8 cellular contexts compared by ENCODE assay signal in genomic region chr15:68114356-68114755, GRCh38.
DNase-seq lines count a peak whose midpoint lies in the region; ATAC-seq and TF ChIP-seq lines count a peak whose summit lies in the region.

No MANE protein-coding gene starts in this region.

- H3K4me3 ChIP-seq in BJ (ENCODE audit: low read depth, low read length) (peak overlapping the region; percentile 33), Loucy (ENCODE audit: low read length, poor library complexity, severe bottlenecking) (peak overlapping the region; percentile 70), muscle layer of duodenum (ENCODE audit: low read depth in 1 of 2, low read length in 2 of 2) (peak overlapping the region; percentile 30 to 50)

- H3K36me3 Mint-ChIP-seq in central memory CD8-positive, alpha-beta T cell (ENCODE audit: insufficient read depth): peaks cover 6% of the 10 kb centered on the region

- peak overlapping the region; percentile 53 for H3K9ac ChIP-seq in Loucy (ENCODE audit: low read depth, low read length, poor library complexity, severe bottlenecking)

- H3K9me2 ChIP-seq in Loucy (replicated peaks; ENCODE audit: low read depth, low read length): no peaks in the 10 kb centered on the region

- CTCF ChIA-PET in BJ (lab: Yijun Ruan, JAX): interaction anchor here (0.6 to 0.7 kb wide), 2 partner anchors 10 to 1238 kb away, joined by 3 read pairs; no protein-coding TSS in a partner anchor

- H3K36me3 ChIP-seq in BJ (ENCODE audit: control insufficient read depth, insufficient read depth, low read length) (no peaks in the 10 kb centered on the region), Loucy (ENCODE audit: insufficient read depth, low read length) (no peaks in the 10 kb centered on the region; the same call in 1 of the 2 replicates), muscle layer of duodenum (ENCODE audit: control insufficient read depth in 1 of 2, insufficient read depth in 2 of 2, low read length in 2 of 2) (no peaks in the 10 kb centered on the region)

- H3K27me3 Mint-ChIP-seq in central memory CD8-positive, alpha-beta T cell: no peaks in the 10 kb centered on the region

- DNase-seq in BJ (ENCODE audit: low read depth) (no peak), COR-L47 (lab: John Stamatoyannopoulos, UW) (no peak), retina (no peak), epidermal melanocyte (ENCODE audit: insufficient read length, low spot score) (no peak)
- no peak for DNase-seq in central memory CD8-positive, alpha-beta T cell (ENCODE audit: low spot score in 2 of 2)

- peak overlapping the region; percentile 61 for H3K27ac Mint-ChIP-seq in central memory CD8-positive, alpha-beta T cell (ENCODE audit: low read depth)

- peaks cover 74% of the 10 kb centered on the region for H3K4me1 Mint-ChIP-seq in central memory CD8-positive, alpha-beta T cell

- H3K4me1 ChIP-seq in Loucy (ENCODE audit: insufficient read depth, low read length, poor library complexity, severe bottlenecking) (peaks cover 30% of the 10 kb centered on the region), muscle layer of duodenum (ENCODE audit: control insufficient read depth in 1 of 2, insufficient read depth in 2 of 2, low read length in 2 of 2) (peaks cover 10 to 14% of the 10 kb centered on the region in 2 donors)

- peaks cover 33% of the 10 kb centered on the region for H4K20me1 ChIP-seq in Loucy (ENCODE audit: insufficient read depth, low read length, poor library complexity, severe bottlenecking)

- peak overlapping the region; percentile 72 for H3K4me2 ChIP-seq in Loucy (ENCODE audit: low read depth, low read length, poor library complexity, severe bottlenecking)

- no peak for ATAC-seq in central memory CD8-positive, alpha-beta T cell (replicated peaks; ENCODE audit: extremely low read depth, poor library complexity, severe bottlenecking)
- no peak for ATAC-seq in GM18867 (IDR thresholded peaks at IDR 0.05; ENCODE audit: unreplicated experiment)

- no peaks in the 10 kb centered on the region for H3K9me3 Mint-ChIP-seq in central memory CD8-positive, alpha-beta T cell

- H3K9me3 ChIP-seq in Loucy (ENCODE audit: insufficient read depth, low read depth, low read length): no peaks in the 10 kb centered on the region
- no peaks in the 10 kb centered on the region for H3K9me3 ChIP-seq in muscle layer of duodenum (ENCODE audit: control insufficient read depth in 1 of 2, low read length in 2 of 2)

- no peak for TF ChIP-seq CTCF in BJ (IDR thresholded peaks at IDR 0.05; ENCODE audit: insufficient read depth, low read depth, low read length)
- TF ChIP-seq CTCF in Loucy (conservative IDR thresholded peaks at IDR 0.05; ENCODE audit: low read length): no peak

- H3F3A ChIP-seq in Loucy (ENCODE audit: low read depth): no peaks in the 10 kb centered on the region

- H3K27ac ChIP-seq in muscle layer of duodenum (ENCODE audit: low read length): peak overlapping the region; percentile 28

- peaks cover 95% of the 10 kb centered on the region for H3K79me2 ChIP-seq in Loucy (ENCODE audit: insufficient read depth, low read length)

- no peak overlapping the region for H2AFZ ChIP-seq in Loucy (ENCODE audit: low read length)

- H3K4me3 Mint-ChIP-seq in central memory CD8-positive, alpha-beta T cell: peak overlapping the region; percentile 65

- H3K27me3 ChIP-seq in BJ (ENCODE audit: control insufficient read depth, insufficient read depth, low read length) (no peaks in the 10 kb centered on the region), Loucy (ENCODE audit: insufficient read depth, low read length, poor library complexity, severe bottlenecking) (no peaks in the 10 kb centered on the region), muscle layer of duodenum (ENCODE audit: low read depth, low read length) (no peaks in the 10 kb centered on the region)

- POLR2A ChIA-PET in BJ (lab: Charles Lee): no interaction called here
